26 cellular contexts compared by ENCODE assay signal in genomic region chr20:43755851-43756250, GRCh38. TPM values are rescaled to one million over a fixed set of nuclear protein-coding genes. Genes with fewer than 3 reads are reported as not detected.
DNase-seq lines count a peak whose midpoint lies in the region; ATAC-seq and TF ChIP-seq lines count a peak whose summit lies in the region.
"Had no signal": no experiment of that assay in that cellular context is flagged by ENCODE, and none has a peak within 500 bp of the region (broad histone marks: within the 10 kb centered on the region; RNA-seq: fewer than 3 reads in every experiment).

No MANE protein-coding gene starts in this region.

- no peak for ATAC-seq in body of pancreas
- no peak for ATAC-seq in GM19395 (IDR thresholded peaks at IDR 0.05; ENCODE audit: unreplicated experiment)
- ATAC-seq in HG03432 (IDR thresholded peaks at IDR 0.05; ENCODE audit: unreplicated experiment) = no peak
- ATAC-seq: activated CD8-positive, alpha-beta memory T cell treated with anti-CD3 and anti-CD28 coated beads, Interleukin-2, amount 10 ng/mL, durations not matched to agents 7 days and 5 days; naive thymus-derived CD4-positive, alpha-beta T cell; Right ventricle myocardium inferior; stimulated activated naive B cell treated with anti-CD40 and anti-IgM and Interleukin-4, amounts not matched to agents 10 μg/mL and 1 μg/mL and 100 μg/mL, for 72 hours had no signal

- H3K27me3 ChIP-seq in esophagus muscularis mucosa (no peaks in the 10 kb centered on the region), body of pancreas (no peaks in the 10 kb centered on the region)

- peak overlapping the region in 3 of 4 donors; percentile 12 to 39 (median 33) for H3K27ac ChIP-seq in esophagus muscularis mucosa (replicated peaks in 1 of 4)
- H3K27ac ChIP-seq in body of pancreas = no peak overlapping the region
- H3K27ac ChIP-seq: coronary artery, thoracic aorta had no signal

- intact Hi-C loops in esophagus muscularis mucosa (cut with DNase I) = loop anchor here (10.0 kb wide), 1 partner anchor 159 kb away; the partner anchor contains the start of gene TOX2
- intact Hi-C loops in body of pancreas (cut with DNase I) = no loop called here

- H3K9me3 ChIP-seq in esophagus muscularis mucosa (no peaks in the 10 kb centered on the region), body of pancreas (no peaks in the 10 kb centered on the region)
- H3K9me3 ChIP-seq: HAP-1, sigmoid colon, thoracic aorta had no signal

- WGBS in esophagus muscularis mucosa = 92% methylated on average over 8 of the region's 8 CpGs
- 60 to 69% methylated on average over 8 of the region's 8 CpGs for WGBS in body of pancreas, 2 donors

- peaks cover 0 to 27% (median 19%) of the 10 kb centered on the region in 4 donors for H3K4me1 ChIP-seq in esophagus muscularis mucosa
- H3K4me1 ChIP-seq in body of pancreas = no peaks in the 10 kb centered on the region
- H3K4me1 ChIP-seq: HAP-1, sigmoid colon had no signal

- DNase-seq in EH (ENCODE audit: low read depth) = peak; percentile 95
- peak; percentile 47 for DNase-seq in LHCN-M2 (ENCODE audit: low read depth)
- no peak for DNase-seq in esophagus muscularis mucosa (ENCODE audit: extremely low spot score)
- DNase-seq in renal cortical epithelial cell (ENCODE audit: low read depth) = peak; percentile 30
- no peak for DNase-seq in body of pancreas
- DNase-seq: activated CD8-positive, alpha-beta memory T cell treated with anti-CD3 and anti-CD28 coated beads, Interleukin-2, amount 10 ng/mL, durations not matched to agents 7 days and 5 days; activated naive CD8-positive, alpha-beta T cell treated with anti-CD3 and anti-CD28 coated beads for 36 hours; AML-193; DND-41; naive thymus-derived CD4-positive, alpha-beta T cell; NCI-H146; NCI-H2171; NCI-H526 treated with DMSO at 0.1 percent for 48 hours; sigmoid colon; stimulated activated naive B cell treated with anti-CD40 and anti-IgM and Interleukin-4, amounts not matched to agents 10 μg/mL and 1 μg/mL and 100 μg/mL, for 72 hours; SW 1271 had no signal

- TF ChIP-seq POLR2A in esophagus muscularis mucosa (IDR thresholded peaks at IDR 0.05; ENCODE audit: low read depth) (no peak), body of pancreas (IDR thresholded peaks at IDR 0.05) (no peak)

- no peak for TF ChIP-seq EP300 in esophagus muscularis mucosa (IDR thresholded peaks at IDR 0.05)

- TF ChIP-seq CTCF in esophagus muscularis mucosa (IDR thresholded peaks at IDR 0.05) (no peak), body of pancreas (IDR thresholded peaks at IDR 0.05) (no peak)

- H3K36me3 ChIP-seq in esophagus muscularis mucosa (no peaks in the 10 kb centered on the region), body of pancreas (replicated peaks in 1 of 2; ENCODE audit: insufficient read depth in 1 of 2, low read depth in 2 of 2) (no peaks in the 10 kb centered on the region)
- H3K36me3 ChIP-seq: HAP-1, sigmoid colon, thoracic aorta had no signal

- H3K4me3 ChIP-seq in esophagus muscularis mucosa (no peak overlapping the region), body of pancreas (no peak overlapping the region)
- H3K4me3 ChIP-seq: coronary artery, HAP-1, sigmoid colon, thoracic aorta had no signal

RNA-seq across cellular contexts. Expression of gene GTSF1L, which starts 29.0 kb away (rescaled TPM):
- not detected in 2 replicates for total RNA-seq in LHCN-M2 (2014; rRNA removed)
- not detected for polyA plus RNA-seq in LHCN-M2 (2012)
- not detected for total RNA-seq in esophagus muscularis mucosa
- not detected in 2 replicates for total RNA-seq in renal cortical epithelial cell
- total RNA-seq in body of pancreas = not detected
- total RNA-seq: activated naive CD8-positive, alpha-beta T cell treated with anti-CD3 and anti-CD28 coated beads for 36 hours; frontal cortex; kidney epithelial cell; MCF 10A; mesenteric fat pad; Right ventricle myocardium inferior; sigmoid colon; thoracic aorta had no signal
- polyA plus RNA-seq: naive thymus-derived CD4-positive, alpha-beta T cell had no signal

Comparison
In these comparisons a context has a peak if more than half of its experiments do, and no peak if none do; other contexts are left out.
1. DNase-seq: peak in EH (single experiment), LHCN-M2 (single experiment) and renal cortical epithelial cell (single experiment); none in esophagus muscularis mucosa (single experiment) and body of pancreas (0 of 4).
2. H3K27ac ChIP-seq: peak in esophagus muscularis mucosa (3 of 4); none in body of pancreas (0 of 4).